Comparison of ENCODE assay signal across 22 cellular contexts in genomic region chr9:89757776-89758528, GRCh38.
"Had no signal": no experiment of that assay in that cellular context is flagged by ENCODE, and none has a peak within 500 bp of the region (broad histone marks: within the 10 kb centered on the region; RNA-seq: fewer than 3 reads in every experiment).

No MANE protein-coding gene starts in this region.

- FAIRE-seq: endothelial cell of umbilical vein had no signal

- DNase-seq: caudate nucleus; colonic mucosa; dermis blood vessel endothelial cell; effector CD4-positive, alpha-beta T cell; endodermal cell; erythroblast; foreskin keratinocyte; head of caudate nucleus; hippocampal formation; kidney glomerular epithelial cell; mucosa of descending colon; naive thymus-derived CD8-positive, alpha-beta T cell; stimulated activated CD4-positive, alpha-beta T cell treated with anti-CD3 and anti-CD28 coated beads, Interleukin-1b, Interleukin-23, amount 100 ng/mL, for 48 hours; stimulated activated CD4-positive, alpha-beta T cell treated with anti-CD3 and anti-CD28 coated beads, Interleukin-4, amount 100 ng/mL, for 24 hours; stimulated activated naive CD8-positive, alpha-beta T cell treated with anti-CD3 and anti-CD28 coated beads, Interleukin-15, amount 100 ng/mL, for 72 hours; substantia nigra had no signal

- H3K4me2 ChIP-seq: smooth muscle cell had no signal

- H3K4me1 ChIP-seq: colonic mucosa, foreskin keratinocyte, vagina had no signal

- H3K4me3 ChIP-seq: colonic mucosa, mucosa of descending colon, smooth muscle cell, upper lobe of left lung, vagina had no signal

- ATAC-seq: foreskin keratinocyte; naive thymus-derived CD8-positive, alpha-beta T cell; stimulated activated memory B cell treated with anti-CD40 and anti-IgM and Interleukin-4, amounts not matched to agents 10 μg/mL and 1 μg/mL and 100 μg/mL, for 72 hours; stimulated activated naive CD8-positive, alpha-beta T cell treated with anti-CD3 and anti-CD28 coated beads, Interleukin-15, amount 100 ng/mL, for 72 hours had no signal

- H3K27ac ChIP-seq: colonic mucosa, foreskin keratinocyte, neutrophil, upper lobe of left lung, vagina had no signal

- H3K36me3 ChIP-seq: colonic mucosa, neutrophil, upper lobe of left lung, vagina had no signal

- H3K9me3 ChIP-seq: colonic mucosa, mucosa of descending colon, neutrophil, upper lobe of left lung, vagina had no signal

- H3K27me3 ChIP-seq: colonic mucosa, foreskin keratinocyte, neutrophil, upper lobe of left lung, vagina had no signal
